ENCODE assay signal across 27 cellular contexts in genomic region chr20:53793783-53794383, GRCh38.
DNase-seq lines count a peak whose midpoint lies in the region; ATAC-seq, FAIRE-seq and TF ChIP-seq lines count a peak whose summit lies in the region.
"Had no signal": no experiment of that assay in that cellular context is flagged by ENCODE, and none has a peak within 500 bp of the region (broad histone marks: within the 10 kb centered on the region; RNA-seq: fewer than 3 reads in every experiment).

No MANE protein-coding gene starts in this region.

- H3K4me3 ChIP-seq in epithelial cell of esophagus (ENCODE audit: low read length) (no peak overlapping the region), osteoblast (ENCODE audit: insufficient read depth, low read length) (no peak overlapping the region)
- H3K4me3 ChIP-seq: ascending aorta, BLaER1, heart right ventricle, tibial artery had no signal

- no peaks in the 10 kb centered on the region for H3K79me2 ChIP-seq in osteoblast (ENCODE audit: insufficient read depth, low read length)

- TF ChIP-seq CTCF in epithelial cell of esophagus (IDR thresholded peaks at IDR 0.05; ENCODE audit: insufficient read depth, low read depth, low read length, missing control alignments) (no peak), osteoblast (IDR thresholded peaks at IDR 0.05; ENCODE audit: extremely low read depth, low read depth, low read length) (no peak)

- H4K20me1 ChIP-seq in osteoblast (ENCODE audit: insufficient read depth, low read length): no peaks in the 10 kb centered on the region
- H4K20me1 ChIP-seq: BLaER1 had no signal

- no peak overlapping the region for H3K4me2 ChIP-seq in osteoblast (ENCODE audit: insufficient read depth, low read length)
- H3K4me2 ChIP-seq: BLaER1 had no signal

- no peaks in the 10 kb centered on the region for H3K9me3 ChIP-seq in osteoblast (ENCODE audit: low read depth, low read length)
- H3K9me3 ChIP-seq: ascending aorta, BLaER1, heart right ventricle, tibial artery had no signal

- ATAC-seq in GM21717 (IDR thresholded peaks at IDR 0.05; ENCODE audit: unreplicated experiment): no peak
- no peak for ATAC-seq in stimulated activated naive CD8-positive, alpha-beta T cell treated with anti-CD3 and anti-CD28 coated beads, Interleukin-15, Interleukin-2, amounts not matched to agents 100 U/mL and 50 U/mL, for 24 hours
- ATAC-seq: heart right ventricle, sciatic nerve had no signal

- H3K4me1 ChIP-seq in osteoblast (ENCODE audit: insufficient read depth, low read length): peaks cover 27% of the 10 kb centered on the region
- H3K4me1 ChIP-seq: ascending aorta, BLaER1 had no signal

- no peaks in the 10 kb centered on the region for H3K27me3 ChIP-seq in osteoblast (ENCODE audit: insufficient read depth, low read length)
- H3K27me3 ChIP-seq: ascending aorta, BLaER1, heart right ventricle, tibial artery had no signal

- DNase-seq in LoVo (ENCODE audit: low spot score) (peak; percentile 44), epithelial cell of esophagus (ENCODE audit: low read depth) (peak; percentile 91), osteoblast (ENCODE audit: insufficient read length, low spot score, missing footprints) (peak; percentile 69), retina (no peak)
- no peak for DNase-seq in stimulated activated CD8-positive, alpha-beta memory T cell treated with anti-CD3 and anti-CD28 coated beads, Interleukin-4, amount 100 ng/mL, for 48 hours
- no peak for DNase-seq in stimulated activated naive CD8-positive, alpha-beta T cell treated with anti-CD3 and anti-CD28 coated beads, Interleukin-15, Interleukin-2, amounts not matched to agents 100 U/mL and 50 U/mL, for 24 hours
- DNase-seq: ACHN; activated CD4-positive, alpha-beta T cell treated with anti-CD3 and anti-CD28 coated beads for 4 hours; activated effector memory CD4-positive, alpha-beta T cell treated with anti-CD3 and anti-CD28 coated beads, Interleukin-2, amount 50 U/mL, for 16 hours; activated naive CD8-positive, alpha-beta T cell treated with anti-CD3 and anti-CD28 coated beads, Interleukin-2, amount 10 ng/mL, durations not matched to agents 7 days and 5 days; activated T-cell treated with anti-CD3 and anti-CD28 coated beads, Interleukin-2, amount 50 U/mL, for 1 hour; DMS53; GF-D8; HCEC 1CT; heart right ventricle; NCI-H1436 treated with DMSO at 0.1 percent for 48 hours; NCI-H446 treated with DMSO at 0.1 percent for 48 hours; NCI-H82; stimulated activated CD4-positive, alpha-beta T cell treated with anti-CD3 and anti-CD28 coated beads, Interleukin-15, amount 100 ng/mL, for 24 hours; stimulated activated naive CD4-positive, alpha-beta T cell; tibial artery had no signal

- peak overlapping the region; percentile 81 for H3K27ac ChIP-seq in osteoblast (ENCODE audit: low read depth, low read length)
- H3K27ac ChIP-seq: ascending aorta, BLaER1, heart right ventricle, tibial artery, VCaP had no signal

- H3K36me3 ChIP-seq in osteoblast (ENCODE audit: insufficient read depth, low read length): no peaks in the 10 kb centered on the region
- H3K36me3 ChIP-seq: ascending aorta, BLaER1, heart right ventricle, tibial artery had no signal

- FAIRE-seq in G401.6 (lab: Jason Lieb, UNC): peak; percentile 33

- no peak overlapping the region for H2AFZ ChIP-seq in osteoblast (ENCODE audit: low read length)

Comparison
In these comparisons a context has a peak if more than half of its experiments do, and no peak if none do; other contexts are left out.
1. DNase-seq: peak in LoVo (single experiment), epithelial cell of esophagus (single experiment) and osteoblast (single experiment); none in retina (single experiment), stimulated activated CD8-positive, alpha-beta memory T cell treated with anti-CD3 and anti-CD28 coated beads, Interleukin-4, amount 100 ng/mL, for 48 hours (single experiment) and stimulated activated naive CD8-positive, alpha-beta T cell treated with anti-CD3 and anti-CD28 coated beads, Interleukin-15, Interleukin-2, amounts not matched to agents 100 U/mL and 50 U/mL, for 24 hours (single experiment).